2 cellular contexts compared by ENCODE assay signal in the genomic region with DNA sequence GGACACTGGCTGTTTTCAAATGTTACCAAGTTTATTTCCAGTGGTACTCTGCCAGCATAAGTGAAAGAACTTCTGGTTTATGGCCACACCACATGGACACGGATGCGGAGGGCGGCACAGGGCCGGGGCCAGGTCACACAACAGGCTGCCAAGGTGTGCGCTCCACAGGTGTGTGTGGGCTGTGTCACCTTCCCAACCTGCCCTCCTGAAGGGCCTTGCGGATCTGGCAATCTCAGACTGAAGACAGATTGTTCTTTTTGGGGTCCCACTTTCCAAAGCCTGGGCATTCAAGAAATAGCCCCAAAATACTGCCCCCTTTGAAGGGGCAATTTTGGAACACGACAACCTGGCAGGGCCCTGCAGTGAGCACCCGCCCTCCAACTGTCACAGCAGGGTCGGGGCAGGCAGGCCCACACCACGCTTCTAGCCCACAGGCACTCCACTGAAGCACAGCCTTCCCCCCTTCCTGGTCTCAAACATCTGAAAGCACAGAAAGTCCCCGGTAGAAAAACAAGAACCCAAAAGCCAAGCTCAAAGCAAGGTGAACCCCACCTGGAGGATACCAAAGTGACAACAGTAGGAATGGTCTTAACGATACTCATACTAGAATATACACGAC.
TF ChIP-seq lines count a peak whose summit lies in the region.

No MANE protein-coding gene starts in this region.

TF ChIP-seq in GM23338, 12 proteins besides CTCF, POLR2A, EP300 and RAD21 (continued from another document and continues in another):
- TF ChIP-seq, protein P1, sequence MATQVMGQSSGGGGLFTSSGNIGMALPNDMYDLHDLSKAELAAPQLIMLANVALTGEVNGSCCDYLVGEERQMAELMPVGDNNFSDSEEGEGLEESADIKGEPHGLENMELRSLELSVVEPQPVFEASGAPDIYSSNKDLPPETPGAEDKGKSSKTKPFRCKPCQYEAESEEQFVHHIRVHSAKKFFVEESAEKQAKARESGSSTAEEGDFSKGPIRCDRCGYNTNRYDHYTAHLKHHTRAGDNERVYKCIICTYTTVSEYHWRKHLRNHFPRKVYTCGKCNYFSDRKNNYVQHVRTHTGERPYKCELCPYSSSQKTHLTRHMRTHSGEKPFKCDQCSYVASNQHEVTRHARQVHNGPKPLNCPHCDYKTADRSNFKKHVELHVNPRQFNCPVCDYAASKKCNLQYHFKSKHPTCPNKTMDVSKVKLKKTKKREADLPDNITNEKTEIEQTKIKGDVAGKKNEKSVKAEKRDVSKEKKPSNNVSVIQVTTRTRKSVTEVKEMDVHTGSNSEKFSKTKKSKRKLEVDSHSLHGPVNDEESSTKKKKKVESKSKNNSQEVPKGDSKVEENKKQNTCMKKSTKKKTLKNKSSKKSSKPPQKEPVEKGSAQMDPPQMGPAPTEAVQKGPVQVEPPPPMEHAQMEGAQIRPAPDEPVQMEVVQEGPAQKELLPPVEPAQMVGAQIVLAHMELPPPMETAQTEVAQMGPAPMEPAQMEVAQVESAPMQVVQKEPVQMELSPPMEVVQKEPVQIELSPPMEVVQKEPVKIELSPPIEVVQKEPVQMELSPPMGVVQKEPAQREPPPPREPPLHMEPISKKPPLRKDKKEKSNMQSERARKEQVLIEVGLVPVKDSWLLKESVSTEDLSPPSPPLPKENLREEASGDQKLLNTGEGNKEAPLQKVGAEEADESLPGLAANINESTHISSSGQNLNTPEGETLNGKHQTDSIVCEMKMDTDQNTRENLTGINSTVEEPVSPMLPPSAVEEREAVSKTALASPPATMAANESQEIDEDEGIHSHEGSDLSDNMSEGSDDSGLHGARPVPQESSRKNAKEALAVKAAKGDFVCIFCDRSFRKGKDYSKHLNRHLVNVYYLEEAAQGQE (IDR thresholded peaks at IDR 0.05; ENCODE audit: unreplicated experiment) = no peak
- TF ChIP-seq, protein P2, sequence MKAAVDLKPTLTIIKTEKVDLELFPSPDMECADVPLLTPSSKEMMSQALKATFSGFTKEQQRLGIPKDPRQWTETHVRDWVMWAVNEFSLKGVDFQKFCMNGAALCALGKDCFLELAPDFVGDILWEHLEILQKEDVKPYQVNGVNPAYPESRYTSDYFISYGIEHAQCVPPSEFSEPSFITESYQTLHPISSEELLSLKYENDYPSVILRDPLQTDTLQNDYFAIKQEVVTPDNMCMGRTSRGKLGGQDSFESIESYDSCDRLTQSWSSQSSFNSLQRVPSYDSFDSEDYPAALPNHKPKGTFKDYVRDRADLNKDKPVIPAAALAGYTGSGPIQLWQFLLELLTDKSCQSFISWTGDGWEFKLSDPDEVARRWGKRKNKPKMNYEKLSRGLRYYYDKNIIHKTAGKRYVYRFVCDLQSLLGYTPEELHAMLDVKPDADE (IDR thresholded peaks at IDR 0.05) = no peak
- TF ChIP-seq NANOG (IDR thresholded peaks at IDR 0.05; ENCODE audit: borderline replicate concordance) (no peak), EZH2 (IDR thresholded peaks at IDR 0.05; ENCODE audit: low read depth, unreplicated experiment) (no peak), EZH2phosphoT487 (IDR thresholded peaks at IDR 0.05; ENCODE audit: unreplicated experiment) (no peak), CREB1 (CRISPR knock-in tag; IDR thresholded peaks at IDR 0.05; ENCODE audit: low read depth) (no peak), POLR2AphosphoS5 (IDR thresholded peaks at IDR 0.05; ENCODE audit: low read depth) (no peak)
- TF ChIP-seq, protein P3, sequence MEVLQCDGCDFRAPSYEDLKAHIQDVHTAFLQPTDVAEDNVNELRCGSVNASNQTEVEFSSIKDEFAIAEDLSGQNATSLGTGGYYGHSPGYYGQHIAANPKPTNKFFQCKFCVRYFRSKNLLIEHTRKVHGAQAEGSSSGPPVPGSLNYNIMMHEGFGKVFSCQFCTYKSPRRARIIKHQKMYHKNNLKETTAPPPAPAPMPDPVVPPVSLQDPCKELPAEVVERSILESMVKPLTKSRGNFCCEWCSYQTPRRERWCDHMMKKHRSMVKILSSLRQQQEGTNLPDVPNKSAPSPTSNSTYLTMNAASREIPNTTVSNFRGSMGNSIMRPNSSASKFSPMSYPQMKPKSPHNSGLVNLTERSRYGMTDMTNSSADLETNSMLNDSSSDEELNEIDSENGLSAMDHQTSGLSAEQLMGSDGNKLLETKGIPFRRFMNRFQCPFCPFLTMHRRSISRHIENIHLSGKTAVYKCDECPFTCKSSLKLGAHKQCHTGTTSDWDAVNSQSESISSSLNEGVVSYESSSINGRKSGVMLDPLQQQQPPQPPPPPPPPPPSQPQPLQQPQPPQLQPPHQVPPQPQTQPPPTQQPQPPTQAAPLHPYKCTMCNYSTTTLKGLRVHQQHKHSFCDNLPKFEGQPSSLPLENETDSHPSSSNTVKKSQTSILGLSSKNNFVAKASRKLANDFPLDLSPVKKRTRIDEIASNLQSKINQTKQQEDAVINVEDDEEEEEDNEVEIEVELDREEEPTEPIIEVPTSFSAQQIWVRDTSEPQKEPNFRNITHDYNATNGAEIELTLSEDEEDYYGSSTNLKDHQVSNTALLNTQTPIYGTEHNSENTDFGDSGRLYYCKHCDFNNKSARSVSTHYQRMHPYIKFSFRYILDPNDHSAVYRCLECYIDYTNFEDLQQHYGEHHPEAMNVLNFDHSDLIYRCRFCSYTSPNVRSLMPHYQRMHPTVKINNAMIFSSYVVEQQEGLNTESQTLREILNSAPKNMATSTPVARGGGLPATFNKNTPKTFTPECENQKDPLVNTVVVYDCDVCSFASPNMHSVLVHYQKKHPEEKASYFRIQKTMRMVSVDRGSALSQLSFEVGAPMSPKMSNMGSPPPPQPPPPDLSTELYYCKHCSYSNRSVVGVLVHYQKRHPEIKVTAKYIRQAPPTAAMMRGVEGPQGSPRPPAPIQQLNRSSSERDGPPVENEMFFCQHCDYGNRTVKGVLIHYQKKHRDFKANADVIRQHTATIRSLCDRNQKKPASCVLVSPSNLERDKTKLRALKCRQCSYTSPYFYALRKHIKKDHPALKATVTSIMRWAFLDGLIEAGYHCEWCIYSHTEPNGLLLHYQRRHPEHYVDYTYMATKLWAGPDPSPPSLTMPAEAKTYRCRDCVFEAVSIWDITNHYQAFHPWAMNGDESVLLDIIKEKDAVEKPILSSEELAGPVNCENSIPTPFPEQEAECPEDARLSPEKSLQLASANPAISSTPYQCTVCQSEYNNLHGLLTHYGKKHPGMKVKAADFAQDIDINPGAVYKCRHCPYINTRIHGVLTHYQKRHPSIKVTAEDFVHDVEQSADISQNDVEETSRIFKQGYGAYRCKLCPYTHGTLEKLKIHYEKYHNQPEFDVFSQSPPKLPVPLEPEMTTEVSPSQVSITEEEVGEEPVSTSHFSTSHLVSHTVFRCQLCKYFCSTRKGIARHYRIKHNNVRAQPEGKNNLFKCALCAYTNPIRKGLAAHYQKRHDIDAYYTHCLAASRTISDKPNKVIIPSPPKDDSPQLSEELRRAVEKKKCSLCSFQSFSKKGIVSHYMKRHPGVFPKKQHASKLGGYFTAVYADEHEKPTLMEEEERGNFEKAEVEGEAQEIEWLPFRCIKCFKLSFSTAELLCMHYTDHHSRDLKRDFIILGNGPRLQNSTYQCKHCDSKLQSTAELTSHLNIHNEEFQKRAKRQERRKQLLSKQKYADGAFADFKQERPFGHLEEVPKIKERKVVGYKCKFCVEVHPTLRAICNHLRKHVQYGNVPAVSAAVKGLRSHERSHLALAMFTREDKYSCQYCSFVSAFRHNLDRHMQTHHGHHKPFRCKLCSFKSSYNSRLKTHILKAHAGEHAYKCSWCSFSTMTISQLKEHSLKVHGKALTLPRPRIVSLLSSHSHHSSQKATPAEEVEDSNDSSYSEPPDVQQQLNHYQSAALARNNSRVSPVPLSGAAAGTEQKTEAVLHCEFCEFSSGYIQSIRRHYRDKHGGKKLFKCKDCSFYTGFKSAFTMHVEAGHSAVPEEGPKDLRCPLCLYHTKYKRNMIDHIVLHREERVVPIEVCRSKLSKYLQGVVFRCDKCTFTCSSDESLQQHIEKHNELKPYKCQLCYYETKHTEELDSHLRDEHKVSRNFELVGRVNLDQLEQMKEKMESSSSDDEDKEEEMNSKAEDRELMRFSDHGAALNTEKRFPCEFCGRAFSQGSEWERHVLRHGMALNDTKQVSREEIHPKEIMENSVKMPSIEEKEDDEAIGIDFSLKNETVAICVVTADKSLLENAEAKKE (CRISPR knock-in tag; IDR thresholded peaks at IDR 0.05) = no peak

TF ChIP-seq in GM12891, 5 proteins besides CTCF, POLR2A, EP300 and RAD21 (continued from another document):
- TF ChIP-seq PAX5 (IDR thresholded peaks at IDR 0.05; ENCODE audit: insufficient read depth, low read length, severe bottlenecking) = no peak
